ENCODE assay signal across 1 cellular context in genomic region chr14:75215520-75215919, GRCh38.
TF ChIP-seq lines count a peak whose summit lies in the region.

No MANE protein-coding gene starts in this region.

TF ChIP-seq in H1, 55 proteins besides CTCF, POLR2A, EP300 and RAD21:
- TF ChIP-seq ATF2 (IDR thresholded peaks at IDR 0.05; ENCODE audit: low read length) (no peak), JUND (IDR thresholded peaks at IDR 0.05; ENCODE audit: low read length) (no peak), CEBPB (IDR thresholded peaks at IDR 0.05; ENCODE audit: low read depth, low read length) (no peak), SP4 (IDR thresholded peaks at IDR 0.05; ENCODE audit: low read length) (no peak), YY1 (IDR thresholded peaks at IDR 0.05; ENCODE audit: low read depth, low read length) (no peak)
TF ChIP-seq in H1: peak in this region for 0.
